13 cellular contexts compared by ENCODE assay signal in the genomic region with DNA sequence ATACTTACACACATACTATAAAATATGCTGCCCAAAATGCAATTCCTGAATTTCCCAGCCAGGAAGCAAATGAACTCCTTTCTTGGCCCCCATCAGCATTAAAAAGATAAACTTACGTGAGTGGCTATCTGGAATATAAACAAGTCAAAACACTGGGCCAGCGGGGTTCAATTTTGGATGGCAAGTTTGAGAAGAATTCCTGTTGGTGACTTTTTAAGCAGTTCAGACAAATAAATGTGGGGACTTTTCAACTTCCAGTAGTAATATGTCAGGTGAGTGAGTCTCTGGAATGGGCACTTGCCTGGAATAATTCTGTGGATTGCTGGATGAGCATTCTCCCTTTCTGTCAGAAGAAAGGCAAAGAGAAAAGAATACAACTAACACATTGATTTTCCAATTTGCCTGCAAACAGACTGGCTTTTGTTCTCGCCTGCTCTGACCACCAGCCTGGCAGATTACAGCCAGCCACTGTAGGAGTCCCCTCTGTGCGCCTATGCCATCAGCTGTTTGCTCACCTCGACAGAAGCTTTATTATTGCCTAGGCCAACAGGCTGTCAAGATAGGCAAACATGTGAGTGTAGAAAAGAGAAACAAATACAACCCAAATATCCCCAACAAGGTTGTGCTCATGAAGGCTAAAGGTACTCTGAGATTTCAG.
DNase-seq lines count a peak whose midpoint lies in the region; ATAC-seq lines count a peak whose summit lies in the region.
"Had no signal": no experiment of that assay in that cellular context is flagged by ENCODE, and none has a peak within 500 bp of the region (broad histone marks: within the 10 kb centered on the region; RNA-seq: fewer than 3 reads in every experiment).

No MANE protein-coding gene starts in this region.

- H3K9ac ChIP-seq in iPS-18a (ENCODE audit: low read length) = no peak overlapping the region

- H3K27me3 ChIP-seq in SJCRH30 = no peaks in the 10 kb centered on the region
- no peaks in the 10 kb centered on the region for H3K27me3 ChIP-seq in iPS-18a (ENCODE audit: control insufficient read depth, insufficient read depth, low read length)

- peak; percentile 43 for ATAC-seq in sciatic nerve
- ATAC-seq in activated CD4-positive, CD25-positive, alpha-beta regulatory T cell treated with anti-CD3 and anti-CD28 coated beads, Interleukin-2, amount 50 U/mL, for 24 hours = no peak
- no peak for ATAC-seq in HG03045 (IDR thresholded peaks at IDR 0.05; ENCODE audit: unreplicated experiment)
- ATAC-seq in HG03108 (IDR thresholded peaks at IDR 0.05; ENCODE audit: unreplicated experiment) = no peak
- ATAC-seq: left colon; right cardiac atrium; stimulated activated memory B cell treated with anti-CD40 and anti-IgM and Interleukin-4, amounts not matched to agents 10 μg/mL and 1 μg/mL and 100 μg/mL, for 72 hours; T-cell had no signal

- intact Hi-C loops in sciatic nerve (cut with DNase I) = no loop called here

- H3K4me3 ChIP-seq in SJCRH30 (no peak overlapping the region), iPS-18a (ENCODE audit: low read length) (no peak overlapping the region)

- H3K9me3 ChIP-seq in SJCRH30 (replicated peaks) = no peaks in the 10 kb centered on the region
- no peaks in the 10 kb centered on the region for H3K9me3 ChIP-seq in iPS-18a (ENCODE audit: control insufficient read depth, low read depth, low read length)

- DNase-seq in NCI-H1930 (lab: John Stamatoyannopoulos, UW) (peak; percentile 12 to 17), SJCRH30 (peak; percentile 57 to 73), sciatic nerve (ENCODE audit: low spot score) (no peak)
- DNase-seq: activated naive CD4-positive, alpha-beta T cell treated with anti-CD3 and anti-CD28 coated beads for 36 hours; left colon; right cardiac atrium; T-cell had no signal

- H3K27ac ChIP-seq in SJCRH30 = no peak overlapping the region
- H3K27ac ChIP-seq in iPS-18a (ENCODE audit: low read length) = peak overlapping the region; percentile 21
- H3K27ac ChIP-seq: C4-2B had no signal

- H3K4me1 ChIP-seq in SJCRH30 = no peaks in the 10 kb centered on the region; the same call in 1 of the 2 replicates
- peaks cover 61% of the 10 kb centered on the region for H3K4me1 ChIP-seq in iPS-18a (ENCODE audit: control insufficient read depth, low read depth, low read length)

- H3K36me3 ChIP-seq in SJCRH30 (no peaks in the 10 kb centered on the region; the same call in 1 of the 2 replicates), iPS-18a (ENCODE audit: control insufficient read depth, low read depth, low read length) (peaks cover 5% of the 10 kb centered on the region)
